15 cellular contexts compared by ENCODE assay signal in the genomic region with DNA sequence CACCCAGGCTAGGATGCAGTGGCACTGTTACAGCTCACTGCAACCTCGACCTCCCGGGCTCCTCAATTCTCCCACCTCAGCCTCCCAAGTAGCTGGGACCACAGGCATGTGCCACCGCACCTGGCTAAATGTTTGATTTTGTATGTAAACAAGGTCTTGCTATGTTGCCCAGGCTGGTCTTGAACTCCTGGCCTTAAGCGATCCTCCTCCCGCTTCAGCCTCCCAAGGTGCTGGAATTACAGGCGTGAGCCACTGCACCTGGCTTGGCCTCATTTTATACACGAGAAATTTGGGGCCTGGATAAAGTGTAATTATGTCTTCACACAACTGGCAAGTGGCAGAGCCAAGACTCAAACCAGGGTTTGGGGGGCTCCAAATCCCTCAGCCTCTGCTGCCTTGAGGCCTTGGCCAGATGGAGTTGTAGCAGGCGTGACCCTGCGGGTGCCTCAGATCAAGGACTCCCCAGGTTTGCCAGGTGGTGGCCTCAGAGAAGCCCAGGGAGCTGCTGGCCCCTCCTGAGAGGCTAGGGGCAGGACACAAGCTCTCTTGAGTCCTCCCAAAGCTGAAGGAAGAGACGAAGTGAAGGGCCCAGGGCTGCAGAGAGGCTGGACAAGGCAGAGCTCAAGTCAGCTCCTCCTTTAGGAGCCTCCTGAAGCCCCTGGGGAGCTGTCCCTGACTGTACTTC.
DNase-seq lines count a peak whose midpoint lies in the region; ATAC-seq and TF ChIP-seq lines count a peak whose summit lies in the region.
"Had no signal": no experiment of that assay in that cellular context is flagged by ENCODE, and none has a peak within 500 bp of the region (broad histone marks: within the 10 kb centered on the region; RNA-seq: fewer than 3 reads in every experiment).

No MANE protein-coding gene starts in this region.

- H3K9me3 Mint-ChIP-seq in natural killer cell treated with Interleukin-12 subunit alpha and Interleukin-12 subunit beta and Interleukin-15 and Interleukin-18, amount 100 ng/mL, for 72 hours: no peaks in the 10 kb centered on the region
- no peaks in the 10 kb centered on the region for H3K9me3 Mint-ChIP-seq in natural killer cell
- H3K9me3 Mint-ChIP-seq in central memory CD8-positive, alpha-beta T cell: no peaks in the 10 kb centered on the region

- no peak overlapping the region for H3K4me3 ChIP-seq in OCI-LY3 (ENCODE audit: low read length)
- H3K4me3 ChIP-seq in testis: no peak overlapping the region

- H3K79me2 ChIP-seq in OCI-LY3 (ENCODE audit: low read length): no peaks in the 10 kb centered on the region

- no peak for ATAC-seq in natural killer cell treated with Interleukin-12 subunit alpha and Interleukin-12 subunit beta and Interleukin-15 and Interleukin-18, amount 100 ng/mL, for 72 hours
- ATAC-seq in natural killer cell (no peak), GM21786 (IDR thresholded peaks at IDR 0.05; ENCODE audit: unreplicated experiment) (no peak), HG02981 (IDR thresholded peaks at IDR 0.05; ENCODE audit: unreplicated experiment) (no peak)
- ATAC-seq in central memory CD8-positive, alpha-beta T cell (replicated peaks; ENCODE audit: extremely low read depth, poor library complexity, severe bottlenecking): no peak

- H3K4me1 Mint-ChIP-seq in natural killer cell treated with Interleukin-12 subunit alpha and Interleukin-12 subunit beta and Interleukin-15 and Interleukin-18, amount 100 ng/mL, for 72 hours (ENCODE audit: low read depth in 2 of 2): peaks cover 13 to 16% of the 10 kb centered on the region in 2 donors
- peaks cover 16 to 26% of the 10 kb centered on the region in 2 donors for H3K4me1 Mint-ChIP-seq in natural killer cell
- H3K4me1 Mint-ChIP-seq in central memory CD8-positive, alpha-beta T cell: peaks cover 16% of the 10 kb centered on the region

- H3K9me3 ChIP-seq in OCI-LY3 (ENCODE audit: insufficient read depth, low read length) (no peaks in the 10 kb centered on the region), testis (no peaks in the 10 kb centered on the region)

- 90 to 91% methylated on average over 8 to 10 of the region's 10 CpGs for WGBS in testis, 2 donors

- peaks cover 17% of the 10 kb centered on the region for H3K4me1 ChIP-seq in OCI-LY3 (ENCODE audit: low read length)
- H3K4me1 ChIP-seq in testis: peaks cover 13% of the 10 kb centered on the region

- no peak overlapping the region for H3K4me3 Mint-ChIP-seq in natural killer cell treated with Interleukin-12 subunit alpha and Interleukin-12 subunit beta and Interleukin-15 and Interleukin-18, amount 100 ng/mL, for 72 hours
- H3K4me3 Mint-ChIP-seq in natural killer cell: no peak overlapping the region
- H3K4me3 Mint-ChIP-seq in central memory CD8-positive, alpha-beta T cell: no peak overlapping the region

- H3K27ac Mint-ChIP-seq in natural killer cell treated with Interleukin-12 subunit alpha and Interleukin-12 subunit beta and Interleukin-15 and Interleukin-18, amount 100 ng/mL, for 72 hours: peak overlapping the region; percentile 65 to 88
- peak overlapping the region in 1 of 2 donors; percentile 44 for H3K27ac Mint-ChIP-seq in natural killer cell
- peak overlapping the region; percentile 76 for H3K27ac Mint-ChIP-seq in central memory CD8-positive, alpha-beta T cell (ENCODE audit: low read depth)

- no peaks in the 10 kb centered on the region for H4K20me1 ChIP-seq in OCI-LY3 (ENCODE audit: insufficient read depth, low read length)

- no peak for TF ChIP-seq CTCF in natural killer cell (IDR thresholded peaks at IDR 0.05)
- TF ChIP-seq CTCF in OCI-LY3 (IDR thresholded peaks at IDR 0.05; ENCODE audit: low read depth, low read length): no peak
- TF ChIP-seq CTCF in testis (IDR thresholded peaks at IDR 0.05): no peak

- H3K36me3 ChIP-seq in OCI-LY3 (replicated peaks; ENCODE audit: low read depth, low read length): no peaks in the 10 kb centered on the region
- H3K36me3 ChIP-seq in testis (ENCODE audit: low read depth, missing control alignments): no peaks in the 10 kb centered on the region

- peaks cover 9% of the 10 kb centered on the region for H3K36me3 Mint-ChIP-seq in natural killer cell treated with Interleukin-12 subunit alpha and Interleukin-12 subunit beta and Interleukin-15 and Interleukin-18, amount 100 ng/mL, for 72 hours
- no peaks in the 10 kb centered on the region for H3K36me3 Mint-ChIP-seq in natural killer cell
- peaks cover 12% of the 10 kb centered on the region for H3K36me3 Mint-ChIP-seq in central memory CD8-positive, alpha-beta T cell (ENCODE audit: insufficient read depth)

- H3K27ac ChIP-seq in OCI-LY3 (ENCODE audit: low read length): no peak overlapping the region
- H3K27ac ChIP-seq in testis: no peak overlapping the region

- H3K27me3 Mint-ChIP-seq in natural killer cell treated with Interleukin-12 subunit alpha and Interleukin-12 subunit beta and Interleukin-15 and Interleukin-18, amount 100 ng/mL, for 72 hours: no peaks in the 10 kb centered on the region
- H3K27me3 Mint-ChIP-seq in natural killer cell (ENCODE audit: low read depth in 2 of 2): no peaks in the 10 kb centered on the region
- H3K27me3 Mint-ChIP-seq in central memory CD8-positive, alpha-beta T cell: no peaks in the 10 kb centered on the region

- no peak for DNase-seq in natural killer cell treated with Interleukin-12 subunit alpha and Interleukin-12 subunit beta and Interleukin-15 and Interleukin-18, amount 100 ng/mL, for 72 hours (ENCODE audit: low spot score)
- DNase-seq in natural killer cell (no peak), testis (no peak), mucosa of gallbladder (ENCODE audit: low spot score) (no peak)
- DNase-seq in central memory CD8-positive, alpha-beta T cell (ENCODE audit: low spot score in 2 of 2): no peak
- DNase-seq: activated CD4-positive, alpha-beta T cell treated with anti-CD3 and anti-CD28 coated beads, Interleukin-2, amount 50 U/mL, for 1 hour; erythroblast; GF-D8; Kasumi-1; NCI-H1417 treated with DMSO at 0.1 percent for 48 hours; SIG-M5; T-helper 9 cell had no signal

- H3K27me3 ChIP-seq in OCI-LY3 (ENCODE audit: low read depth, low read length) (no peaks in the 10 kb centered on the region), testis (no peaks in the 10 kb centered on the region)

- no peak overlapping the region for H2AFZ ChIP-seq in OCI-LY3 (ENCODE audit: low read depth, low read length)

- TF ChIP-seq POLR2A in testis (IDR thresholded peaks at IDR 0.05): no peak

- intact Hi-C loops in natural killer cell (cut with micrococcal nuclease) (no loop called here), testis (cut with DNase I; ENCODE audit: low total_unique reads) (no loop called here)

- H3K4me2 ChIP-seq in OCI-LY3 (ENCODE audit: low read length): 0 out of 2 replicates have a peak overlapping the region, but pooled peaks have one; percentile 80

- H3K9ac ChIP-seq in OCI-LY3 (ENCODE audit: low read length): no peak overlapping the region
